16 cellular contexts compared by ENCODE assay signal in genomic region chr14:100566586-100566985, GRCh38. TPM values are rescaled to one million over a fixed set of nuclear protein-coding genes. Genes with fewer than 3 reads are reported as not detected.
DNase-seq lines count a peak whose midpoint lies in the region; ATAC-seq and TF ChIP-seq lines count a peak whose summit lies in the region.
"Had no signal": no experiment of that assay in that cellular context is flagged by ENCODE, and none has a peak within 500 bp of the region (broad histone marks: within the 10 kb centered on the region; RNA-seq: fewer than 3 reads in every experiment).

No MANE protein-coding gene starts in this region.

- H3K4me2 ChIP-seq in GM23338 = peak overlapping the region; percentile 87

- WGBS in body of pancreas, 2 donors = 33 to 65% methylated on average over 2 to 4 of the region's 4 CpGs

- peak overlapping the region; percentile 68 for H2AFZ ChIP-seq in ACC112 (ENCODE audit: low read length, unreplicated experiment)
- H2AFZ ChIP-seq in GM23338 = peak overlapping the region; percentile 85

- H3F3A ChIP-seq in GM23338 (replicated peaks; ENCODE audit: low read depth) = no peaks in the 10 kb centered on the region

- H3K79me2 ChIP-seq in ACC112 (ENCODE audit: control insufficient read depth, insufficient read depth, low read length, unreplicated experiment) (no peaks in the 10 kb centered on the region), GM23338 (replicated peaks; ENCODE audit: insufficient read depth) (no peaks in the 10 kb centered on the region)

- no peak for DNase-seq in GM23338 (ENCODE audit: low spot score)
- peak in 1 of 4 donors; percentile 43 for DNase-seq in body of pancreas
- no peak for DNase-seq in naive thymus-derived CD4-positive, alpha-beta T cell
- DNase-seq in NCI-H446 (lab: John Stamatoyannopoulos, UW) = no peak
- no peak for DNase-seq in effector CD4-positive, alpha-beta T cell
- no peak for DNase-seq in caudate nucleus (lab: John Stamatoyannopoulos, UW)
- DNase-seq: activated CD4-positive, alpha-beta T cell treated with anti-CD3 and anti-CD28 coated beads, Interleukin-2, amount 10 ng/mL, durations not matched to agents 7 days and 5 days; NCI-H1105 treated with DMSO at 0.1 percent for 48 hours; NK-92 treated with Interleukin-12 subunit alpha and Interleukin-12 subunit beta, amount 100 ng/mL, for 24 hours; Right ventricle myocardium superior had no signal

- H3K9me3 ChIP-seq in body of pancreas = no peaks in the 10 kb centered on the region
- no peaks in the 10 kb centered on the region for H3K9me3 ChIP-seq in naive thymus-derived CD4-positive, alpha-beta T cell (ENCODE audit: control insufficient read depth in 2 of 3, low read length in 3 of 3)
- H3K9me3 ChIP-seq: vagina had no signal

- intact Hi-C loops in body of pancreas (cut with DNase I) = no loop called here
- intact Hi-C loops in naive thymus-derived CD4-positive, alpha-beta T cell (cut with micrococcal nuclease) = no loop called here

- peak overlapping the region; percentile 64; the same call in 2 of the 3 replicates for H3K4me3 Mint-ChIP-seq in GM23338
- peak overlapping the region in 6 of 10 donors; percentile 42 to 86 (median 62) for H3K4me3 Mint-ChIP-seq in naive thymus-derived CD4-positive, alpha-beta T cell
- H3K4me3 Mint-ChIP-seq: activated CD4-positive, alpha-beta T cell treated with anti-CD3 and anti-CD28 coated beads, Interleukin-2, amount 10 ng/mL, durations not matched to agents 7 days and 5 days had no signal

- no peaks in the 10 kb centered on the region for H3K9me2 ChIP-seq in GM23338 (ENCODE audit: insufficient read depth)

- H3K27ac ChIP-seq in ACC112 (ENCODE audit: low read depth, low read length) = no peak overlapping the region
- H3K27ac ChIP-seq in GM23338 (ENCODE audit: low read depth) = no peak overlapping the region
- H3K27ac ChIP-seq in body of pancreas = peak overlapping the region; percentile 74 to 87 (median 79)
- no peak overlapping the region for H3K27ac ChIP-seq in naive thymus-derived CD4-positive, alpha-beta T cell (ENCODE audit: low read depth, low read length)
- H3K27ac ChIP-seq in caudate nucleus (ENCODE audit: low read depth, low read length) = no peak overlapping the region
- H3K27ac ChIP-seq: vagina had no signal

- H3K4me1 ChIP-seq in ACC112 (ENCODE audit: control insufficient read depth, insufficient read depth, low read length, unreplicated experiment) (peaks cover 6% of the 10 kb centered on the region), GM23338 (ENCODE audit: insufficient read depth) (peaks cover 10% of the 10 kb centered on the region), body of pancreas (peaks cover 41% of the 10 kb centered on the region)
- no peaks in the 10 kb centered on the region for H3K4me1 ChIP-seq in naive thymus-derived CD4-positive, alpha-beta T cell (ENCODE audit: control insufficient read depth in 2 of 2, insufficient read depth in 2 of 2, low read length in 2 of 2)

- H3K4me3 ChIP-seq in ACC112 (ENCODE audit: low read depth, low read length) (peak overlapping the region; percentile 77), GM23338 (peak overlapping the region; percentile 73), body of pancreas (no peak overlapping the region)
- H3K4me3 ChIP-seq in naive thymus-derived CD4-positive, alpha-beta T cell (ENCODE audit: low read length) = no peak overlapping the region
- H3K4me3 ChIP-seq: K562 had no signal

- no peak for ATAC-seq in GM23338
- no peak for ATAC-seq in body of pancreas
- ATAC-seq in naive thymus-derived CD4-positive, alpha-beta T cell = no peak
- no peak for ATAC-seq in HG03460 (IDR thresholded peaks at IDR 0.05; ENCODE audit: unreplicated experiment)
- ATAC-seq: K562 had no signal

- TF ChIP-seq POLR2A in body of pancreas (IDR thresholded peaks at IDR 0.05) = no peak

- H3K36me3 ChIP-seq in ACC112 (ENCODE audit: insufficient read depth, low read length) (no peaks in the 10 kb centered on the region), GM23338 (ENCODE audit: insufficient read depth) (no peaks in the 10 kb centered on the region), body of pancreas (replicated peaks in 1 of 2; ENCODE audit: insufficient read depth in 1 of 2, low read depth in 2 of 2) (no peaks in the 10 kb centered on the region)
- no peaks in the 10 kb centered on the region for H3K36me3 ChIP-seq in naive thymus-derived CD4-positive, alpha-beta T cell (ENCODE audit: control insufficient read depth in 2 of 3, insufficient read depth in 3 of 3, low read length in 3 of 3)
- H3K36me3 ChIP-seq: vagina had no signal

- no peaks in the 10 kb centered on the region; the same call in 2 of the 3 replicates for H3K9me3 Mint-ChIP-seq in GM23338
- H3K9me3 Mint-ChIP-seq in naive thymus-derived CD4-positive, alpha-beta T cell = peaks cover 0 to 2% (median 0%) of the 10 kb centered on the region in 11 donors
- H3K9me3 Mint-ChIP-seq: activated CD4-positive, alpha-beta T cell treated with anti-CD3 and anti-CD28 coated beads, Interleukin-2, amount 10 ng/mL, durations not matched to agents 7 days and 5 days; T-helper 2 cell treated with Interferon-gamma antibody and Interleukin-4, amounts not matched to agents 5 μg/mL and 100 μg/mL, for 36 hours had no signal

- H3K36me3 Mint-ChIP-seq in GM23338 (ENCODE audit: low read depth) = no peaks in the 10 kb centered on the region
- no peaks in the 10 kb centered on the region for H3K36me3 Mint-ChIP-seq in naive thymus-derived CD4-positive, alpha-beta T cell

- POLR2A ChIA-PET in naive thymus-derived CD4-positive, alpha-beta T cell (lab: Charles Lee) = interaction anchor here (0.6 kb wide), 1 partner anchor 18 kb away, joined by 3 read pairs; no protein-coding TSS in a partner anchor

- H3K27me3 ChIP-seq in ACC112 (ENCODE audit: insufficient read depth, low read length) (peaks cover 30% of the 10 kb centered on the region), GM23338 (ENCODE audit: insufficient read depth) (peaks cover 46% of the 10 kb centered on the region), body of pancreas (no peaks in the 10 kb centered on the region)
- H3K27me3 ChIP-seq in naive thymus-derived CD4-positive, alpha-beta T cell (ENCODE audit: control insufficient read depth in 2 of 2, insufficient read depth in 2 of 2, low read length in 2 of 2) = peaks cover 0 to 6% of the 10 kb centered on the region in 2 donors

- TF ChIP-seq CTCF in GM23338 (conservative IDR thresholded peaks at IDR 0.05; ENCODE audit: low read depth in 2 of 2) (no peak), body of pancreas (IDR thresholded peaks at IDR 0.05) (no peak)

- H4K20me1 ChIP-seq in GM23338 (replicated peaks; ENCODE audit: insufficient read depth) = no peaks in the 10 kb centered on the region

- peaks cover 8% of the 10 kb centered on the region for H3K4me1 Mint-ChIP-seq in GM23338
- H3K4me1 Mint-ChIP-seq in naive thymus-derived CD4-positive, alpha-beta T cell = peaks cover 0 to 8% (median 0%) of the 10 kb centered on the region in 7 donors

- CTCF ChIA-PET in naive thymus-derived CD4-positive, alpha-beta T cell (lab: Charles Lee) = no interaction called here

- no peak overlapping the region for H3K27ac Mint-ChIP-seq in GM23338
- no peak overlapping the region for H3K27ac Mint-ChIP-seq in naive thymus-derived CD4-positive, alpha-beta T cell
- H3K27ac Mint-ChIP-seq: T-helper 2 cell treated with Interferon-gamma antibody and Interleukin-4, amounts not matched to agents 5 μg/mL and 100 μg/mL, for 36 hours had no signal

- peaks cover 46% of the 10 kb centered on the region for H3K27me3 Mint-ChIP-seq in GM23338 (ENCODE audit: insufficient read depth, low read depth, poor library complexity)
- peaks cover 5 to 57% (median 18%) of the 10 kb centered on the region in 5 donors for H3K27me3 Mint-ChIP-seq in naive thymus-derived CD4-positive, alpha-beta T cell

TF ChIP-seq in GM23338, 12 proteins besides CTCF, POLR2A, EP300 and RAD21 (continues in another document):
- TF ChIP-seq JUNB (IDR thresholded peaks at IDR 0.05; ENCODE audit: unreplicated experiment) = no peak
- no peak for TF ChIP-seq STAT1 (IDR thresholded peaks at IDR 0.05; ENCODE audit: unreplicated experiment)

RNA-seq across cellular contexts. Expression of gene BEGAIN, which starts 20.6 kb away (rescaled TPM):
- 2.4 and 6.6 TPM in 2 replicates for total RNA-seq in GM23338 (2014; rRNA removed; shearing (Covaris generic))
- 0.60 and 0.94 TPM in 2 replicates for polyA plus RNA-seq in GM23338 (2016; fragmentation: Nextera tagmentation; extraction: Ambion mirVana)
- 10 to 100 TPM; 23.9 to 28.7 TPM for total RNA-seq in body of pancreas
- 1 to 10 TPM in 4 of 5 experiments, under 1 TPM in 1; 0.73 to 2.4 (median 1.5) TPM for total RNA-seq in naive thymus-derived CD4-positive, alpha-beta T cell
- polyA plus RNA-seq in naive thymus-derived CD4-positive, alpha-beta T cell = under 1 TPM; 0.38 to 0.64 TPM
- total RNA-seq: glomerular endothelial cell had no signal

Comparison
In these comparisons a context has a peak if more than half of its experiments do, and no peak if none do; other contexts are left out.
1. H3K27ac ChIP-seq: peak in body of pancreas (4 of 4); none in ACC112 (single experiment), GM23338 (single experiment), naive thymus-derived CD4-positive, alpha-beta T cell (single experiment) and caudate nucleus (single experiment).
2. H3K4me3 ChIP-seq: peak in ACC112 (single experiment) and GM23338 (single experiment); none in body of pancreas (0 of 2) and naive thymus-derived CD4-positive, alpha-beta T cell (single experiment).